14 cellular contexts compared by ENCODE assay signal in genomic region chr2:45119855-45120254, GRCh38.
A peak's percentile ranks its signal among the peaks of the same experiment; 100 is the strongest.
DNase-seq lines count a peak whose midpoint lies in the region; ATAC-seq and TF ChIP-seq lines count a peak whose summit lies in the region.
"Had no signal": no experiment of that assay in that cellular context is flagged by ENCODE, and none has a peak within 500 bp of the region (broad histone marks: within the 10 kb centered on the region; RNA-seq: fewer than 3 reads in every experiment).

No MANE protein-coding gene starts in this region.

- H2AFZ ChIP-seq in PC-3 (ENCODE audit: low read length), result no peak overlapping the region
- no peak overlapping the region for H2AFZ ChIP-seq in trophoblast cell (ENCODE audit: insufficient read depth, low read length, poor library complexity)

- no peak overlapping the region for H3K27ac Mint-ChIP-seq in stimulated activated effector memory CD8-positive, alpha-beta T cell treated with anti-CD3 and anti-CD28 coated beads, Interleukin-12 subunit alpha, Interleukin-12 subunit beta, amount 100 ng/mL, for 72 hours
- H3K27ac Mint-ChIP-seq: immature natural killer cell; naive thymus-derived CD8-positive, alpha-beta T cell had no signal

- no peak overlapping the region for H4K8ac ChIP-seq in trophoblast cell (ENCODE audit: low read depth, low read length)

- CTCF ChIA-PET in PC-3 (lab: Charles Lee), result interaction anchor here (0.7 kb wide), 1 partner anchor 95 kb away, joined by 3 read pairs; no protein-coding TSS in a partner anchor

- H3K14ac ChIP-seq in trophoblast cell (ENCODE audit: low read length), result no peak overlapping the region

- no peak overlapping the region for H3K4ac ChIP-seq in trophoblast cell (ENCODE audit: low read depth, low read length)

- H3K9me3 Mint-ChIP-seq in stimulated activated effector memory CD8-positive, alpha-beta T cell treated with anti-CD3 and anti-CD28 coated beads, Interleukin-12 subunit alpha, Interleukin-12 subunit beta, amount 100 ng/mL, for 72 hours, result no peaks in the 10 kb centered on the region
- H3K9me3 Mint-ChIP-seq: immature natural killer cell had no signal

- no peak overlapping the region for H4K91ac ChIP-seq in trophoblast cell (ENCODE audit: low read depth, low read length)

- no peak overlapping the region for H2AK5ac ChIP-seq in trophoblast cell (ENCODE audit: low read length)

- no peak overlapping the region for H2BK12ac ChIP-seq in trophoblast cell (ENCODE audit: low read length)

- H3K27ac ChIP-seq in PC-3 (ENCODE audit: low read length) (peak overlapping the region; percentile 84), trophoblast cell (ENCODE audit: low read depth, low read length) (no peak overlapping the region), thyroid gland (no peak overlapping the region)
- H3K27ac ChIP-seq: KMS-11 had no signal

- peak overlapping the region; percentile 43; the same call in 1 of the 2 replicates for H3K9ac ChIP-seq in PC-3 (ENCODE audit: low read length)
- H3K9ac ChIP-seq in trophoblast cell (ENCODE audit: low read length), result no peak overlapping the region
- H3K9ac ChIP-seq: KMS-11 had no signal

- no peak overlapping the region for H2BK5ac ChIP-seq in trophoblast cell (ENCODE audit: low read depth, low read length, poor library complexity)

- H4K20me1 ChIP-seq in PC-3 (ENCODE audit: low read length), result no peaks in the 10 kb centered on the region

- H3K79me1 ChIP-seq in trophoblast cell (ENCODE audit: low read length), result no peaks in the 10 kb centered on the region

- H3K36me3 ChIP-seq in PC-3 (ENCODE audit: low read depth, low read length) (no peaks in the 10 kb centered on the region), trophoblast cell (ENCODE audit: control insufficient read depth in 1 of 2, insufficient read depth in 2 of 2, low read length in 2 of 2) (no peaks in the 10 kb centered on the region), thyroid gland (no peaks in the 10 kb centered on the region)

- H3K4me1 Mint-ChIP-seq in stimulated activated effector memory CD8-positive, alpha-beta T cell treated with anti-CD3 and anti-CD28 coated beads, Interleukin-12 subunit alpha, Interleukin-12 subunit beta, amount 100 ng/mL, for 72 hours, result no peaks in the 10 kb centered on the region
- H3K4me1 Mint-ChIP-seq: immature natural killer cell; naive thymus-derived CD8-positive, alpha-beta T cell had no signal

- H3K4me1 ChIP-seq in PC-3 (ENCODE audit: insufficient read depth, low read length), result peaks cover 49% of the 10 kb centered on the region
- no peaks in the 10 kb centered on the region for H3K4me1 ChIP-seq in trophoblast cell (ENCODE audit: control insufficient read depth in 1 of 2, insufficient read depth in 2 of 2, low read length in 2 of 2)
- peaks cover 25 to 31% of the 10 kb centered on the region in 2 donors for H3K4me1 ChIP-seq in thyroid gland

- H3K4me2 ChIP-seq in PC-3 (ENCODE audit: low read length) (peak overlapping the region; percentile 42), trophoblast cell (ENCODE audit: low read length) (no peak overlapping the region)
- H3K4me2 ChIP-seq: KMS-11 had no signal

- no CpG with 5 or more reads among the region's 2 CpGs for WGBS in trophoblast cell (ENCODE audit: extremely low coverage, insufficient coverage, insufficient read length)
- 91 to 92% methylated on average over 2 of the region's 2 CpGs for WGBS in thyroid gland, 2 donors

- H3K9me2 ChIP-seq in PC-3 (replicated peaks; ENCODE audit: low read length), result no peaks in the 10 kb centered on the region

- H3K79me2 ChIP-seq in PC-3 (ENCODE audit: low read length) (no peaks in the 10 kb centered on the region), trophoblast cell (ENCODE audit: control insufficient read depth, insufficient read depth, low read length, poor library complexity) (no peaks in the 10 kb centered on the region)

- POLR2A ChIA-PET in PC-3 (lab: Charles Lee; ENCODE audit: unreplicated experiment), result interaction anchor here (0.5 to 0.7 kb wide), 2 partner anchors 11 to 48 kb away, joined by 3 read pairs; no protein-coding TSS in a partner anchor

- H3K23ac ChIP-seq in trophoblast cell (ENCODE audit: low read length), result no peak overlapping the region

- H3K9me3 ChIP-seq in PC-3 (ENCODE audit: low read length) (no peaks in the 10 kb centered on the region), trophoblast cell (ENCODE audit: insufficient read depth, low read depth, low read length) (no peaks in the 10 kb centered on the region), thyroid gland (no peaks in the 10 kb centered on the region)

- TF ChIP-seq CTCF in PC-3 (conservative IDR thresholded peaks at IDR 0.05; ENCODE audit: low read depth, low read length) (no peak), epithelial cell of esophagus (IDR thresholded peaks at IDR 0.05; ENCODE audit: insufficient read depth, low read depth, low read length, missing control alignments) (no peak), thyroid gland (IDR thresholded peaks at IDR 0.05) (no peak)

- H3K4me3 ChIP-seq in PC-3 (ENCODE audit: low read length), result no peak overlapping the region
- H3K4me3 ChIP-seq in epithelial cell of esophagus (ENCODE audit: low read length), result no peak overlapping the region
- H3K4me3 ChIP-seq in trophoblast cell (ENCODE audit: low read depth, low read length), result no peak overlapping the region
- H3K4me3 ChIP-seq in thyroid gland (replicated peaks in 1 of 3), result no peak overlapping the region

- no peak overlapping the region for H3K4me3 Mint-ChIP-seq in stimulated activated effector memory CD8-positive, alpha-beta T cell treated with anti-CD3 and anti-CD28 coated beads, Interleukin-12 subunit alpha, Interleukin-12 subunit beta, amount 100 ng/mL, for 72 hours
- H3K4me3 Mint-ChIP-seq: immature natural killer cell; naive thymus-derived CD8-positive, alpha-beta T cell had no signal

- H4K12ac ChIP-seq in trophoblast cell (ENCODE audit: low read depth, low read length), result no peak overlapping the region

- H3K36me3 Mint-ChIP-seq in stimulated activated effector memory CD8-positive, alpha-beta T cell treated with anti-CD3 and anti-CD28 coated beads, Interleukin-12 subunit alpha, Interleukin-12 subunit beta, amount 100 ng/mL, for 72 hours, result no peaks in the 10 kb centered on the region
- H3K36me3 Mint-ChIP-seq: naive thymus-derived CD8-positive, alpha-beta T cell had no signal

- intact Hi-C loops in PC-3 (cut with micrococcal nuclease), result loop anchor here (1.0 kb wide), 3 partner anchors 16 to 292 kb away; no protein-coding TSS in a partner anchor
- intact Hi-C loops in thyroid gland (cut with DNase I), result no loop called here

- ATAC-seq in PC-3, result peak; percentile 86
- ATAC-seq in stimulated activated effector memory CD8-positive, alpha-beta T cell treated with anti-CD3 and anti-CD28 coated beads, Interleukin-12 subunit alpha, Interleukin-12 subunit beta, amount 100 ng/mL, for 72 hours, result no peak
- ATAC-seq: naive thymus-derived CD8-positive, alpha-beta T cell had no signal

- peaks cover 6% of the 10 kb centered on the region for H3F3A ChIP-seq in PC-3 (ENCODE audit: low read length, unreplicated experiment)

- no peak for TF ChIP-seq POLR2A in thyroid gland (IDR thresholded peaks at IDR 0.05)

- H3K27me3 ChIP-seq in PC-3 (ENCODE audit: low read length) (no peaks in the 10 kb centered on the region), trophoblast cell (ENCODE audit: insufficient read depth, low read length) (no peaks in the 10 kb centered on the region), thyroid gland (no peaks in the 10 kb centered on the region)

- H2BK120ac ChIP-seq in trophoblast cell (ENCODE audit: insufficient read depth, low read length, poor library complexity), result no peak overlapping the region

- BruUV-seq in PC-3 (replicated peaks; lab: Mats Ljungman, UMichigan), result no TSS peak

- H3K18ac ChIP-seq in trophoblast cell (ENCODE audit: low read length), result no peak overlapping the region

- peak; percentile 92 for DNase-seq in GM04503 (ENCODE audit: low read depth)
- DNase-seq in PC-3, result peak; percentile 93
- peak; percentile 90 for DNase-seq in epithelial cell of esophagus (ENCODE audit: low read depth)
- peak; percentile 8 to 49 for DNase-seq in trophoblast cell
- DNase-seq in NCI-H526 (lab: John Stamatoyannopoulos, UW), result no peak
- DNase-seq in stimulated activated effector memory CD8-positive, alpha-beta T cell treated with anti-CD3 and anti-CD28 coated beads, Interleukin-12 subunit alpha, Interleukin-12 subunit beta, amount 100 ng/mL, for 72 hours (ENCODE audit: low spot score in 2 of 2), result no peak
- DNase-seq in NCI-H187 (lab: John Stamatoyannopoulos, UW), result no peak
- no peak for DNase-seq in thyroid gland
- DNase-seq: DMS79; immature natural killer cell; naive thymus-derived CD8-positive, alpha-beta T cell; NCI-H510A; stimulated activated CD4-positive, alpha-beta T cell treated with anti-CD3 and anti-CD28 coated beads, Interleukin-2, amount 100 ng/mL, for 24 hours had no signal

Comparison
In these comparisons a context has a peak if more than half of its experiments do, and no peak if none do; other contexts are left out.
1. DNase-seq: peak in GM04503 (single experiment), PC-3 (single experiment), epithelial cell of esophagus (single experiment) and trophoblast cell (2 of 2); none in NCI-H526 (0 of 2), stimulated activated effector memory CD8-positive, alpha-beta T cell treated with anti-CD3 and anti-CD28 coated beads, Interleukin-12 subunit alpha, Interleukin-12 subunit beta, amount 100 ng/mL, for 72 hours (0 of 2), NCI-H187 (0 of 2) and thyroid gland (0 of 2).